ENCODE assay signal across 26 cellular contexts in genomic region chr3:22720596-22720995, GRCh38.
"Had no signal": no experiment of that assay in that cellular context is flagged by ENCODE, and none has a peak within 500 bp of the region (broad histone marks: within the 10 kb centered on the region; RNA-seq: fewer than 3 reads in every experiment).

No MANE protein-coding gene starts in this region.

- DNase-seq: activated effector memory CD4-positive, alpha-beta T cell treated with anti-CD3 and anti-CD28 coated beads, Interleukin-2, amount 50 U/mL, for 16 hours; activated effector memory CD4-positive, alpha-beta T cell treated with Interleukin-2 at 50 U/mL for 16 hours; activated gamma-delta T cell; activated gamma-delta T cell treated with Interleukin-2 at 50 U/mL for 16 hours; activated naive CD4-positive, alpha-beta T cell; activated naive CD4-positive, alpha-beta T cell treated with anti-CD3 and anti-CD28 coated beads for 36 hours; activated naive CD4-positive, alpha-beta T cell treated with anti-CD3 and anti-CD28 coated beads, Interleukin-2, amount 10 ng/mL, durations not matched to agents 7 days and 5 days; activated naive CD4-positive, alpha-beta T cell treated with anti-CD3 and anti-CD28 coated beads, Interleukin-2, amount 50 U/mL, for 16 hours; activated naive CD4-positive, alpha-beta T cell treated with Interleukin-2 at 50 U/mL for 16 hours; activated naive CD8-positive, alpha-beta T cell treated with anti-CD3 and anti-CD28 coated beads for 36 hours; activated naive CD8-positive, alpha-beta T cell treated with anti-CD3 and anti-CD28 coated beads, Interleukin-2, amount 10 ng/mL, durations not matched to agents 7 days and 5 days; activated naive CD8-positive, alpha-beta T cell treated with anti-CD3 and anti-CD28 coated beads, Interleukin-2, amount 50 U/mL, for 24 hours; activated T-cell treated with anti-CD3 and anti-CD28 coated beads, Interleukin-2, amount 50 U/mL, for 24 hours; activated T-cell treated with anti-CD3 and anti-CD28 coated beads, Interleukin-2, amount 50 U/mL, for 4 hours; activated T-cell treated with anti-CD3 and anti-CD28 coated beads, Interleukin-2, amount 50 U/mL, for 48 hours; activated T-cell treated with anti-CD3 and anti-CD28 coated beads, Interleukin-2, amount 50 U/mL, for 72 hours; adrenal gland; amniotic stem cell; amygdala; anterior cingulate cortex; aorta; body of pancreas; brain microvascular endothelial cell; caudate nucleus; central memory CD4-positive, alpha-beta T cell; cerebellar nuclear complex had no signal
